In the genomic region with DNA sequence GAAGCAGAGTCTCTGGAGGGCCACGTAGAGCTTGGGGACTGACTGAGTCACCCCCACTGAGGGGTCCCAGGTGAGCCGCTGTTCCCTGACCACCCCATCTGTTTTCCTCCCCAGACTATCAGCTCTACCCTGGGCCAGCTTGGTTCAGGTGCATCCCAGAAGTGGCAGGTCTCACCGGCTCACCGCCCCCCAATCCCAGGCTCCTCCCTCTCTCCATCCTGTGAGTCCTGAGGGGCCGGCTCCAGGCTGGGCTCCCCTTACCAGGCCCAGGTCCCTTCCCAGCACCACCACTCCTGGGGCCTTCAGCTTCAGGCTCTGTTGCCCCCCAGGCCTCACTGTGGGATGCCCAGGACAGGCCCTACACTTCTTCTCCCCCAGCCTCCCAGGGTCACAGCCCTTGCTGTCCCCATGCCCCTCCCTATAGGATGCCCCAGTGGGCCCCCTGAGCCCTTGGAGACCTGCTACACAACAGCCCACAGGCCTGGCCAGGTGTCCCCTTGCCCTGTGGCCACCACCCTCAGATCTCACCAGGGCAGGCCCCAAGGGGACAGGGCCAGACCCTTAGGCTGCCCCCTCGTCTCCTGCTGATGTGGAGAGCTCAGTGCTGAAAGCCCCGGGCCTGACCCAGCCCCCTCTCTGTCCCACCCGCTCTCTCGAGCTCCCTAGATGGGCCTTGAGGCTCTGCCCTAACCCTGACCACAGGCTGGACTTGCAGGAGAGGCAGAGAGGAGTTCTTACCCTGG, we compare ENCODE assay signal across 33 cellular contexts. TPM values are rescaled to one million over a fixed set of nuclear protein-coding genes. Genes with fewer than 3 reads are reported as not detected.
"Had no signal": no experiment of that assay in that cellular context is flagged by ENCODE, and none has a peak within 500 bp of the region (broad histone marks: within the 10 kb centered on the region; RNA-seq: fewer than 3 reads in every experiment).

No MANE protein-coding gene starts in this region.

- H3K9me3 ChIP-seq: ascending aorta, pancreas, transverse colon, uterus had no signal

- H3K27me3 ChIP-seq: ascending aorta, brain microvascular endothelial cell, pancreas, transverse colon, uterus had no signal

- H3K27ac Mint-ChIP-seq: activated CD4-positive, alpha-beta T cell treated with anti-CD3 and anti-CD28 coated beads, Interleukin-2, amount 10 ng/mL, durations not matched to agents 7 days and 5 days; activated CD8-positive, alpha-beta memory T cell treated with anti-CD3 and anti-CD28 coated beads, Interleukin-2, amount 10 ng/mL, durations not matched to agents 7 days and 5 days; activated CD8-positive, alpha-beta T cell treated with anti-CD3 and anti-CD28 coated beads for 36 hours; activated naive CD4-positive, alpha-beta T cell treated with anti-CD3 and anti-CD28 coated beads, Interleukin-2, amount 50 U/mL, for 24 hours; effector memory CD8-positive, alpha-beta T cell; mesothelial cell of epicardium; T-cell; T-helper 2 cell treated with Interferon-gamma antibody and Interleukin-4, amounts not matched to agents 5 μg/mL and 100 μg/mL, for 36 hours had no signal

- H3K9me3 Mint-ChIP-seq: activated CD4-positive, alpha-beta T cell treated with anti-CD3 and anti-CD28 coated beads, Interleukin-2, amount 10 ng/mL, durations not matched to agents 7 days and 5 days; activated CD8-positive, alpha-beta T cell treated with anti-CD3 and anti-CD28 coated beads for 36 hours; activated naive CD4-positive, alpha-beta T cell treated with anti-CD3 and anti-CD28 coated beads, Interleukin-2, amount 50 U/mL, for 24 hours; effector memory CD8-positive, alpha-beta T cell; mesothelial cell of epicardium; naive thymus-derived CD8-positive, alpha-beta T cell; stimulated activated effector memory CD8-positive, alpha-beta T cell treated with anti-CD3 and anti-CD28 coated beads, Interleukin-12 subunit alpha, Interleukin-12 subunit beta, amount 100 ng/mL, for 72 hours; T-cell; T-helper 2 cell treated with Interferon-gamma antibody and Interleukin-4, amounts not matched to agents 5 μg/mL and 100 μg/mL, for 36 hours had no signal

- H3K4me1 ChIP-seq: ascending aorta, pancreas, transverse colon, uterus had no signal

- H3K27me3 Mint-ChIP-seq: activated CD4-positive, alpha-beta T cell treated with anti-CD3 and anti-CD28 coated beads, Interleukin-2, amount 10 ng/mL, durations not matched to agents 7 days and 5 days; activated CD8-positive, alpha-beta memory T cell treated with anti-CD3 and anti-CD28 coated beads, Interleukin-2, amount 10 ng/mL, durations not matched to agents 7 days and 5 days; activated CD8-positive, alpha-beta T cell treated with anti-CD3 and anti-CD28 coated beads for 36 hours; activated naive CD4-positive, alpha-beta T cell treated with anti-CD3 and anti-CD28 coated beads, Interleukin-2, amount 50 U/mL, for 24 hours; naive thymus-derived CD8-positive, alpha-beta T cell had no signal

- DNase-seq: activated CD4-positive, alpha-beta T cell treated with anti-CD3 and anti-CD28 coated beads, Interleukin-2, amount 10 ng/mL, durations not matched to agents 7 days and 5 days; activated CD4-positive, CD25-positive, alpha-beta regulatory T cell treated with anti-CD3 and anti-CD28 coated beads, Interleukin-2, amount 50 U/mL, for 72 hours; activated CD8-positive, alpha-beta memory T cell treated with anti-CD3 and anti-CD28 coated beads, Interleukin-2, amount 10 ng/mL, durations not matched to agents 7 days and 5 days; activated CD8-positive, alpha-beta T cell treated with anti-CD3 and anti-CD28 coated beads for 36 hours; activated gamma-delta T cell treated with Interleukin-2 at 50 U/mL for 16 hours; activated T-cell treated with anti-CD3 and anti-CD28 coated beads for 4 hours; brain microvascular endothelial cell; central memory CD4-positive, alpha-beta T cell; effector memory CD8-positive, alpha-beta T cell; foreskin melanocyte; glutamatergic neuron; hypothalamus; left cardiac atrium; right cardiac atrium; stimulated activated CD4-positive, alpha-beta T cell treated with anti-CD3 and anti-CD28 coated beads, Interleukin-2, amount 100 ng/mL, for 24 hours; T-cell; transverse colon; uterus had no signal

- H3K4me1 Mint-ChIP-seq: activated CD8-positive, alpha-beta memory T cell treated with anti-CD3 and anti-CD28 coated beads, Interleukin-2, amount 10 ng/mL, durations not matched to agents 7 days and 5 days; mesothelial cell of epicardium; stimulated activated effector memory CD8-positive, alpha-beta T cell treated with anti-CD3 and anti-CD28 coated beads, Interleukin-12 subunit alpha, Interleukin-12 subunit beta, amount 100 ng/mL, for 72 hours had no signal

- H3K27ac ChIP-seq: ascending aorta, brain microvascular endothelial cell, dorsolateral prefrontal cortex, pancreas, transverse colon, uterus, VCaP had no signal

- H3K36me3 ChIP-seq: ascending aorta, brain microvascular endothelial cell, pancreas, transverse colon, uterus had no signal

- H3K4me3 ChIP-seq: ascending aorta, dorsolateral prefrontal cortex, lung, pancreas, transverse colon, uterus had no signal

- H3K36me3 Mint-ChIP-seq: activated CD8-positive, alpha-beta memory T cell treated with anti-CD3 and anti-CD28 coated beads, Interleukin-2, amount 10 ng/mL, durations not matched to agents 7 days and 5 days; activated naive CD4-positive, alpha-beta T cell treated with anti-CD3 and anti-CD28 coated beads, Interleukin-2, amount 50 U/mL, for 24 hours; mesothelial cell of epicardium; naive thymus-derived CD8-positive, alpha-beta T cell; stimulated activated effector memory CD8-positive, alpha-beta T cell treated with anti-CD3 and anti-CD28 coated beads, Interleukin-12 subunit alpha, Interleukin-12 subunit beta, amount 100 ng/mL, for 72 hours; T-cell had no signal

- ATAC-seq: activated CD8-positive, alpha-beta memory T cell treated with anti-CD3 and anti-CD28 coated beads, Interleukin-2, amount 10 ng/mL, durations not matched to agents 7 days and 5 days; activated CD8-positive, alpha-beta T cell treated with anti-CD3 and anti-CD28 coated beads for 36 hours; effector memory CD8-positive, alpha-beta T cell; esophagus mucosa; left cardiac atrium; naive thymus-derived CD8-positive, alpha-beta T cell; pancreas; right cardiac atrium; stimulated activated effector memory CD8-positive, alpha-beta T cell treated with anti-CD3 and anti-CD28 coated beads, Interleukin-12 subunit alpha, Interleukin-12 subunit beta, amount 100 ng/mL, for 72 hours; T-cell had no signal

- H3K4me3 Mint-ChIP-seq: activated CD4-positive, alpha-beta T cell treated with anti-CD3 and anti-CD28 coated beads, Interleukin-2, amount 10 ng/mL, durations not matched to agents 7 days and 5 days; activated CD8-positive, alpha-beta memory T cell treated with anti-CD3 and anti-CD28 coated beads, Interleukin-2, amount 10 ng/mL, durations not matched to agents 7 days and 5 days; activated CD8-positive, alpha-beta T cell treated with anti-CD3 and anti-CD28 coated beads for 36 hours; activated naive CD4-positive, alpha-beta T cell treated with anti-CD3 and anti-CD28 coated beads, Interleukin-2, amount 50 U/mL, for 24 hours; effector memory CD8-positive, alpha-beta T cell; mesothelial cell of epicardium; naive thymus-derived CD8-positive, alpha-beta T cell; stimulated activated effector memory CD8-positive, alpha-beta T cell treated with anti-CD3 and anti-CD28 coated beads, Interleukin-12 subunit alpha, Interleukin-12 subunit beta, amount 100 ng/mL, for 72 hours; T-cell; T-helper 2 cell treated with Interferon-gamma antibody and Interleukin-4, amounts not matched to agents 5 μg/mL and 100 μg/mL, for 36 hours had no signal

RNA-seq across cellular contexts. Expression of a gene that starts 40.4 kb away (rescaled TPM):
- total RNA-seq: activated CD4-positive, alpha-beta T cell treated with anti-CD3 and anti-CD28 coated beads, Interleukin-2, amount 10 ng/mL, durations not matched to agents 7 days and 5 days; activated CD8-positive, alpha-beta memory T cell treated with anti-CD3 and anti-CD28 coated beads, Interleukin-2, amount 10 ng/mL, durations not matched to agents 7 days and 5 days; activated CD8-positive, alpha-beta T cell treated with anti-CD3 and anti-CD28 coated beads for 36 hours; ascending aorta; endothelial cell of umbilical vein; left cardiac atrium; mesothelial cell of epicardium; pulmonary artery endothelial cell; right cardiac atrium; skeletal muscle tissue; temporal lobe; uterus had no signal
- polyA plus RNA-seq: endothelial cell of umbilical vein; naive thymus-derived CD8-positive, alpha-beta T cell; pancreas; right cardiac atrium had no signal
